ENCODE assay signal across 31 cellular contexts in genomic region chrX:75226280-75226679, GRCh38.
"Had no signal": no experiment of that assay in that cellular context is flagged by ENCODE, and none has a peak within 500 bp of the region (broad histone marks: within the 10 kb centered on the region; RNA-seq: fewer than 3 reads in every experiment).

No MANE protein-coding gene starts in this region.

- H3K36me3 Mint-ChIP-seq: natural killer cell; neural progenitor cell; stimulated activated memory B cell treated with anti-CD40 and anti-IgM and Interleukin-4, amounts not matched to agents 10 μg/mL and 1 μg/mL and 100 μg/mL, for 72 hours; type B pancreatic cell had no signal

- H3K27me3 Mint-ChIP-seq: stimulated activated naive CD8-positive, alpha-beta T cell treated with anti-CD3 and anti-CD28 coated beads, Interleukin-15, amount 100 ng/mL, for 72 hours; type B pancreatic cell had no signal

- H3K9me3 ChIP-seq: ovary, psoas muscle, right lobe of liver, sigmoid colon, spleen, suprapubic skin, testis, tibial artery, transverse colon, upper lobe of right lung, uterus had no signal

- H3K4me3 Mint-ChIP-seq: naive thymus-derived CD4-positive, alpha-beta T cell; natural killer cell; nephron; neural progenitor cell; stimulated activated memory B cell treated with anti-CD40 and anti-IgM and Interleukin-4, amounts not matched to agents 10 μg/mL and 1 μg/mL and 100 μg/mL, for 72 hours; stimulated activated naive CD8-positive, alpha-beta T cell treated with anti-CD3 and anti-CD28 coated beads, Interleukin-15, amount 100 ng/mL, for 72 hours; type B pancreatic cell had no signal

- ATAC-seq: naive thymus-derived CD4-positive, alpha-beta T cell; natural killer cell; psoas muscle; right cardiac atrium; right lobe of liver; stimulated activated memory B cell treated with anti-CD40 and anti-IgM and Interleukin-4, amounts not matched to agents 10 μg/mL and 1 μg/mL and 100 μg/mL, for 72 hours; stimulated activated naive CD8-positive, alpha-beta T cell treated with anti-CD3 and anti-CD28 coated beads, Interleukin-15, amount 100 ng/mL, for 72 hours; stimulated activated naive CD8-positive, alpha-beta T cell treated with anti-CD3 and anti-CD28 coated beads, Interleukin-15, Interleukin-2, amounts not matched to agents 100 U/mL and 50 U/mL, for 24 hours; upper lobe of right lung had no signal

- H3K36me3 ChIP-seq: neural progenitor cell, ovary, right lobe of liver, sigmoid colon, spleen, suprapubic skin, tibial artery, transverse colon, upper lobe of right lung, uterus had no signal

- H3K4me1 Mint-ChIP-seq: natural killer cell; nephron; neural progenitor cell; stimulated activated memory B cell treated with anti-CD40 and anti-IgM and Interleukin-4, amounts not matched to agents 10 μg/mL and 1 μg/mL and 100 μg/mL, for 72 hours had no signal

- DNase-seq: naive thymus-derived CD4-positive, alpha-beta T cell; natural killer cell; ovary; posterior cingulate gyrus; psoas muscle; right cardiac atrium; right lobe of liver; sigmoid colon; spleen; stimulated activated CD4-positive, alpha-beta T cell treated with anti-CD3 and anti-CD28 coated beads, Interleukin-12 subunit alpha, Interleukin-12 subunit beta, amount 100 ng/mL, for 4 hours; stimulated activated CD4-positive, alpha-beta T cell treated with anti-CD3 and anti-CD28 coated beads, Interleukin-1b, Interleukin-23, amount 100 ng/mL, for 48 hours; stimulated activated CD4-positive, alpha-beta T cell treated with anti-CD3 and anti-CD28 coated beads, Interleukin-4, amount 100 ng/mL, for 1 hour; stimulated activated CD4-positive, alpha-beta T cell treated with anti-CD3 and anti-CD28 coated beads, Interleukin-4, amount 100 ng/mL, for 4 hours; stimulated activated CD8-positive, alpha-beta memory T cell treated with anti-CD3 and anti-CD28 coated beads, Interleukin-4, amount 100 ng/mL, for 48 hours; stimulated activated naive CD4-positive, alpha-beta T cell; stimulated activated naive CD8-positive, alpha-beta T cell treated with anti-CD3 and anti-CD28 coated beads, Interleukin-15, amount 100 ng/mL, for 72 hours; stimulated activated naive CD8-positive, alpha-beta T cell treated with anti-CD3 and anti-CD28 coated beads, Interleukin-15, Interleukin-2, amounts not matched to agents 100 U/mL and 50 U/mL, for 24 hours; substantia nigra; testis; tibial artery; transverse colon; upper lobe of right lung; uterus had no signal

- H2AFZ ChIP-seq: neural progenitor cell, parathyroid adenoma had no signal

- H3K79me2 ChIP-seq: parathyroid adenoma had no signal

- H3K4me2 ChIP-seq: neural progenitor cell, smooth muscle cell had no signal

- H3K9ac ChIP-seq: neural progenitor cell, parathyroid adenoma had no signal

- H3K27ac ChIP-seq: neural progenitor cell, ovary, parathyroid adenoma, psoas muscle, right lobe of liver, sigmoid colon, spleen, suprapubic skin, testis, tibial artery, transverse colon, upper lobe of right lung, uterus had no signal

- H3K27ac Mint-ChIP-seq: naive thymus-derived CD4-positive, alpha-beta T cell; natural killer cell; nephron; neural progenitor cell; progenitor cell of endocrine pancreas; stimulated activated memory B cell treated with anti-CD40 and anti-IgM and Interleukin-4, amounts not matched to agents 10 μg/mL and 1 μg/mL and 100 μg/mL, for 72 hours; type B pancreatic cell had no signal

- H3K4me3 ChIP-seq: neural progenitor cell, ovary, psoas muscle, right lobe of liver, sigmoid colon, smooth muscle cell, spleen, suprapubic skin, testis, tibial artery, transverse colon, upper lobe of right lung, uterus had no signal

- H3K9me3 Mint-ChIP-seq: natural killer cell; stimulated activated memory B cell treated with anti-CD40 and anti-IgM and Interleukin-4, amounts not matched to agents 10 μg/mL and 1 μg/mL and 100 μg/mL, for 72 hours; stimulated activated naive CD8-positive, alpha-beta T cell treated with anti-CD3 and anti-CD28 coated beads, Interleukin-15, amount 100 ng/mL, for 72 hours; type B pancreatic cell had no signal

- H3K27me3 ChIP-seq: neural progenitor cell, ovary, sigmoid colon, suprapubic skin, testis, tibial artery, transverse colon, upper lobe of right lung, uterus had no signal

- H3K4me1 ChIP-seq: parathyroid adenoma, psoas muscle, right lobe of liver, sigmoid colon, spleen, suprapubic skin, testis, tibial artery, transverse colon, upper lobe of right lung, uterus had no signal
